ENCODE assay signal across 1 cellular context in the genomic region with DNA sequence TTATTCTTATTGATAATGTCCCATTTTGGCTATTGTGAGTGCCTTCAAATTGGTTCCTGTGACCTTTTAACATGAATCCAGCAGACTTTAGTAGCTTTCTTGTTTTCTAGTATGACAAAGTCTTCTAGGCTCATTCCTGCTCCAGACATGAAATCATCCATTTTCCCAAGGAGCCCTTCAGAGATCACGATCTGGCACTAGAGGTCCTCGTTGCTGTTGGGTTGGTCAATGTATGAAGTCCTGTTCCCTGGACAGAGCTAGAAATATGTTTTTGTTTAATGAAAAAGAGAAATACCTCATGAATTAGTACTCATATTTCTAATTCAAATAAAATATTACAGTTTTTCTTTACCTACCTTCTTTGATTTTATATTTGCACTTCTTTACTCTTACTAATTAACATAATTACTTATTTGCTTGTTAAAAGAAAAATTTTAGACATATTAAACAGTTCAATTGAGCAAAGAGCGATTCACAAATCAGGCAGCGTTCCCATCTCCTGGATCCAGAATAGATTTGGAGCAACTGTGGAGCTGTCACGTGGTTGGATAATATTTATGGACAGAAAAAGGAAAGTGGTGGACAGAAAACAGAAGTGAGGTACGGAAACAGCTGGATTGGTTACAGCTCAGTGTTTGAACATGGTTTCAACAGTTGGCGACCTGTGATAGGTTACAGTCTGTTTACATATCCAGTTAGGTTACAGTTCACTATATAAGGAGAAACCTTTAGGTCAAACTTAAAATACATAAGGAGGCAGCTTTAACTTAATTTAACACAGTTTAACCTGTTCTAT.
TF ChIP-seq lines count a peak whose summit lies in the region.

No MANE protein-coding gene starts in this region.

TF ChIP-seq in GM23338, 12 proteins besides CTCF, POLR2A, EP300 and RAD21 (continued from another document):
- no peak for TF ChIP-seq ZNF462 (CRISPR knock-in tag; IDR thresholded peaks at IDR 0.05)
- no peak for TF ChIP-seq POLR2AphosphoS5 (IDR thresholded peaks at IDR 0.05; ENCODE audit: low read depth)
- no peak for TF ChIP-seq ETS1 (IDR thresholded peaks at IDR 0.05)
- TF ChIP-seq, protein P1, sequence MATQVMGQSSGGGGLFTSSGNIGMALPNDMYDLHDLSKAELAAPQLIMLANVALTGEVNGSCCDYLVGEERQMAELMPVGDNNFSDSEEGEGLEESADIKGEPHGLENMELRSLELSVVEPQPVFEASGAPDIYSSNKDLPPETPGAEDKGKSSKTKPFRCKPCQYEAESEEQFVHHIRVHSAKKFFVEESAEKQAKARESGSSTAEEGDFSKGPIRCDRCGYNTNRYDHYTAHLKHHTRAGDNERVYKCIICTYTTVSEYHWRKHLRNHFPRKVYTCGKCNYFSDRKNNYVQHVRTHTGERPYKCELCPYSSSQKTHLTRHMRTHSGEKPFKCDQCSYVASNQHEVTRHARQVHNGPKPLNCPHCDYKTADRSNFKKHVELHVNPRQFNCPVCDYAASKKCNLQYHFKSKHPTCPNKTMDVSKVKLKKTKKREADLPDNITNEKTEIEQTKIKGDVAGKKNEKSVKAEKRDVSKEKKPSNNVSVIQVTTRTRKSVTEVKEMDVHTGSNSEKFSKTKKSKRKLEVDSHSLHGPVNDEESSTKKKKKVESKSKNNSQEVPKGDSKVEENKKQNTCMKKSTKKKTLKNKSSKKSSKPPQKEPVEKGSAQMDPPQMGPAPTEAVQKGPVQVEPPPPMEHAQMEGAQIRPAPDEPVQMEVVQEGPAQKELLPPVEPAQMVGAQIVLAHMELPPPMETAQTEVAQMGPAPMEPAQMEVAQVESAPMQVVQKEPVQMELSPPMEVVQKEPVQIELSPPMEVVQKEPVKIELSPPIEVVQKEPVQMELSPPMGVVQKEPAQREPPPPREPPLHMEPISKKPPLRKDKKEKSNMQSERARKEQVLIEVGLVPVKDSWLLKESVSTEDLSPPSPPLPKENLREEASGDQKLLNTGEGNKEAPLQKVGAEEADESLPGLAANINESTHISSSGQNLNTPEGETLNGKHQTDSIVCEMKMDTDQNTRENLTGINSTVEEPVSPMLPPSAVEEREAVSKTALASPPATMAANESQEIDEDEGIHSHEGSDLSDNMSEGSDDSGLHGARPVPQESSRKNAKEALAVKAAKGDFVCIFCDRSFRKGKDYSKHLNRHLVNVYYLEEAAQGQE (IDR thresholded peaks at IDR 0.05; ENCODE audit: unreplicated experiment), result no peak
